Comparison of ENCODE assay signal across 16 cellular contexts in the genomic region with DNA sequence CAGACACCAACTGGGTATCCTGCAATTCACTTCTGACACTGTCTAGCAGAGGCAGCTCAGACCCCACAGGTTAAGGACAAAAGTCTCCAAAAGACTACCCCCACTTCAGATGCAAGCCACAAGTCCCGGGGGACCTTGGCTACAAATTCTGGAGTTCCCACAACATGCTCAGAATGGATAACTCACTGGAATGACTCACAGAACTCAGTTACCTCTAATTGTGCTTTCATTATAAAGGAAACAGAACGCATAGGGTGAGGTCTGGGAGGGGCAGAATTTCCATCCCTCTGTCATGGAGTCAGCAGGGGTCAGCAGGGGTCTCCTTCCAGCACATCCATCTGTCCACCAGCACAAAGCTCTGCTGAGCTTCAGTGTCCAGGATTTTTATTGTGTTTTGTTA.
DNase-seq lines count a peak whose midpoint lies in the region; FAIRE-seq and TF ChIP-seq lines count a peak whose summit lies in the region.
"Had no signal": no experiment of that assay in that cellular context is flagged by ENCODE, and none has a peak within 500 bp of the region (broad histone marks: within the 10 kb centered on the region; RNA-seq: fewer than 3 reads in every experiment).

No MANE protein-coding gene starts in this region.

- POLR2A ChIA-PET in A673 (lab: Charles Lee; ENCODE audit: low non-redundant PET) = interaction anchor here (0.8 to 0.9 kb wide), 2 partner anchors 10 to 48 kb away, joined by 3 to 12 read pairs; no protein-coding TSS in a partner anchor

- BruUV-seq in A673 (replicated peaks; lab: Mats Ljungman, UMichigan) = no TSS peak

- WGBS in small intestine, 3 donors = 53 to 57% (median 56%) methylated on average over 2 of the region's 2 CpGs

- H3K4me3 ChIP-seq in A673 (ENCODE audit: low read depth, low read length, poor library complexity, severe bottlenecking) (no peak overlapping the region), choroid plexus epithelial cell (ENCODE audit: low read depth, low read length) (no peak overlapping the region), small intestine (ENCODE audit: low read depth in 1 of 2, low read length in 2 of 2) (no peak overlapping the region)
- H3K4me3 ChIP-seq: A549, stomach had no signal

- H3K4me1 ChIP-seq in A673 (ENCODE audit: insufficient read depth, low read length, poor library complexity, severe bottlenecking) (peaks cover 63% of the 10 kb centered on the region), small intestine (ENCODE audit: control insufficient read depth in 2 of 2, insufficient read depth in 1 of 2, low read depth in 1 of 2, low read length in 1 of 2) (no peaks in the 10 kb centered on the region)
- H3K4me1 ChIP-seq: stomach had no signal

- CTCF ChIA-PET in A673 (lab: Charles Lee) = interaction anchor here (0.7 kb wide), 1 partner anchor 81 kb away, joined by 3 read pairs; no protein-coding TSS in a partner anchor

- DNase-seq in A673 (ENCODE audit: low spot score) (peak; percentile 92), HT1080 (ENCODE audit: low read depth) (peak; percentile 89), choroid plexus epithelial cell (ENCODE audit: low read depth) (peak; percentile 27), islet precursor cell (peak; percentile 85), COR-L47 (lab: John Stamatoyannopoulos, UW) (no peak), RCC 7860 (ENCODE audit: low spot score) (no peak), small intestine (no peak), activated gamma-delta T cell treated with Interleukin-2 at 50 U/mL for 16 hours (no peak)
- DNase-seq: activated CD4-positive, alpha-beta memory T cell treated with anti-CD3 and anti-CD28 coated beads, Interleukin-2, amount 10 ng/mL, durations not matched to agents 7 days and 5 days; activated naive CD8-positive, alpha-beta T cell treated with anti-CD3 and anti-CD28 coated beads for 36 hours; effector memory CD4-positive, alpha-beta T cell; NCI-H1930; stimulated activated CD4-positive, alpha-beta T cell treated with anti-CD3 and anti-CD28 coated beads, Interleukin-4, amount 100 ng/mL, for 4 hours; stomach; T-cell had no signal

- H3K36me3 ChIP-seq in A673 (ENCODE audit: insufficient read depth, low read length, poor library complexity, severe bottlenecking) (no peaks in the 10 kb centered on the region), small intestine (ENCODE audit: control insufficient read depth in 2 of 2, insufficient read depth in 2 of 2, low read length in 2 of 2) (no peaks in the 10 kb centered on the region)
- H3K36me3 ChIP-seq: stomach had no signal

- FAIRE-seq in RCC 7860 (lab: Jason Lieb, UNC) (no peak), small intestine (lab: Jason Lieb, UNC) (no peak)
- FAIRE-seq: A549 had no signal

- TF ChIP-seq CTCF in A673 (conservative IDR thresholded peaks at IDR 0.05; ENCODE audit: low read depth, low read length) = no peak
- TF ChIP-seq CTCF in choroid plexus epithelial cell (conservative IDR thresholded peaks at IDR 0.05; ENCODE audit: low read depth, low read length) = no peak

- H3K27ac ChIP-seq in A673 (ENCODE audit: low read depth, low read length, poor library complexity, severe bottlenecking) (peak overlapping the region; percentile 95), small intestine (ENCODE audit: low read depth in 1 of 2, low read length in 1 of 2) (no peak overlapping the region)
- H3K27ac ChIP-seq: stomach had no signal

- H3K27me3 ChIP-seq in A673 (replicated peaks; ENCODE audit: insufficient read depth, low read depth, low read length, poor library complexity) (no peaks in the 10 kb centered on the region), small intestine (ENCODE audit: control insufficient read depth in 2 of 2, insufficient read depth in 2 of 2, low read length in 2 of 2) (no peaks in the 10 kb centered on the region)

- intact Hi-C loops in A673 (cut with micrococcal nuclease; ENCODE audit: unreplicated experiment) = no loop called here

- H3K9me3 ChIP-seq in A673 (ENCODE audit: low read depth, low read length, poor library complexity, severe bottlenecking) = no peaks in the 10 kb centered on the region
- H3K9me3 ChIP-seq in small intestine (ENCODE audit: control insufficient read depth, low read depth) = no peaks in the 10 kb centered on the region
- H3K9me3 ChIP-seq: A549, stomach had no signal

Comparison
In these comparisons a context has a peak if more than half of its experiments do, and no peak if none do; other contexts are left out.
1. DNase-seq: peak in A673 (single experiment), HT1080 (single experiment), choroid plexus epithelial cell (single experiment) and islet precursor cell (single experiment); none in COR-L47 (single experiment), RCC 7860 (single experiment), small intestine (single experiment) and activated gamma-delta T cell treated with Interleukin-2 at 50 U/mL for 16 hours (single experiment).